In genomic region chr4:118962540-118962939, GRCh38 we compare ENCODE assay signal across 17 cellular contexts.
DNase-seq lines count a peak whose midpoint lies in the region; ATAC-seq and TF ChIP-seq lines count a peak whose summit lies in the region.
"Had no signal": no experiment of that assay in that cellular context is flagged by ENCODE, and none has a peak within 500 bp of the region (broad histone marks: within the 10 kb centered on the region; RNA-seq: fewer than 3 reads in every experiment).

No MANE protein-coding gene starts in this region.

- DNase-seq in AG10803 (ENCODE audit: low read depth) (peak; percentile 36), ascending aorta (ENCODE audit: low spot score in 2 of 2) (no peak), thoracic aorta (ENCODE audit: low spot score) (no peak), NCI-H1417 (lab: John Stamatoyannopoulos, UW) (no peak), NCI-H1436 treated with DMSO at 0.1 percent for 48 hours (lab: John Stamatoyannopoulos, UW) (no peak)
- no peak for DNase-seq in activated CD4-positive, alpha-beta T cell treated with anti-CD3 and anti-CD28 coated beads, Interleukin-2, amount 10 ng/mL, durations not matched to agents 24 days and 14 days
- DNase-seq: GF-D8, HFFc6, KG1, NCI-H146, NCI-H524, Peyer's patch, SHP77 had no signal

- intact Hi-C loops in ascending aorta (cut with DNase I): no loop called here
- intact Hi-C loops in activated CD4-positive, alpha-beta T cell treated with anti-CD3 and anti-CD28 coated beads, Interleukin-2, amount 10 ng/mL, durations not matched to agents 24 days and 14 days (cut with micrococcal nuclease): no loop called here

- TF ChIP-seq CTCF in AG10803 (conservative IDR thresholded peaks at IDR 0.05; ENCODE audit: low read length): no peak
- TF ChIP-seq CTCF in ascending aorta (IDR thresholded peaks at IDR 0.05): no peak
- TF ChIP-seq CTCF in thoracic aorta (IDR thresholded peaks at IDR 0.05): no peak

- H3K4me1 ChIP-seq in ascending aorta (peaks cover 16 to 54% of the 10 kb centered on the region in 2 donors), muscle layer of colon (ENCODE audit: insufficient read depth, low read length) (peaks cover 76% of the 10 kb centered on the region), thoracic aorta (ENCODE audit: control insufficient read depth in 1 of 2, low read depth in 2 of 2) (peaks cover 45 to 97% of the 10 kb centered on the region in 2 donors)
- H3K4me1 ChIP-seq: A549 had no signal

- no peak overlapping the region for H3K9ac ChIP-seq in muscle layer of colon (ENCODE audit: low read length)

- no peak overlapping the region for H3K4me3 Mint-ChIP-seq in activated CD4-positive, alpha-beta T cell treated with anti-CD3 and anti-CD28 coated beads, Interleukin-2, amount 10 ng/mL, durations not matched to agents 24 days and 14 days
- H3K4me3 Mint-ChIP-seq: HFFc6 had no signal

- H3K27ac ChIP-seq in ascending aorta: peak overlapping the region; percentile 76 to 79
- H3K27ac ChIP-seq in muscle layer of colon (ENCODE audit: low read depth, low read length): peak overlapping the region; percentile 12
- peak overlapping the region; percentile 84 to 87 for H3K27ac ChIP-seq in thoracic aorta
- H3K27ac ChIP-seq: A549, C4-2B had no signal

- H3K36me3 ChIP-seq in ascending aorta: no peaks in the 10 kb centered on the region
- H3K36me3 ChIP-seq in muscle layer of colon (ENCODE audit: insufficient read depth, low read length): peaks cover 8% of the 10 kb centered on the region
- H3K36me3 ChIP-seq in thoracic aorta: no peaks in the 10 kb centered on the region
- H3K36me3 ChIP-seq: Peyer's patch had no signal

- ATAC-seq in thoracic aorta (ENCODE audit: insufficient number of reproducible peaks, low FRiP score, low read depth): peak; percentile 55
- ATAC-seq: A549, HepG2 had no signal

- H3K4me3 ChIP-seq in AG10803 (ENCODE audit: low read length) (no peak overlapping the region), ascending aorta (no peak overlapping the region), muscle layer of colon (ENCODE audit: low read depth in 1 of 2, low read length in 2 of 2) (no peak overlapping the region), thoracic aorta (no peak overlapping the region)
- H3K4me3 ChIP-seq: A549, Peyer's patch had no signal

- no peaks in the 10 kb centered on the region for H3K36me3 Mint-ChIP-seq in activated CD4-positive, alpha-beta T cell treated with anti-CD3 and anti-CD28 coated beads, Interleukin-2, amount 10 ng/mL, durations not matched to agents 24 days and 14 days (ENCODE audit: low read depth)

- H3K9me3 Mint-ChIP-seq in activated CD4-positive, alpha-beta T cell treated with anti-CD3 and anti-CD28 coated beads, Interleukin-2, amount 10 ng/mL, durations not matched to agents 24 days and 14 days: no peaks in the 10 kb centered on the region
- H3K9me3 Mint-ChIP-seq: HFFc6 had no signal

- no peaks in the 10 kb centered on the region for H3K27me3 ChIP-seq in ascending aorta
- no peaks in the 10 kb centered on the region for H3K27me3 ChIP-seq in muscle layer of colon (ENCODE audit: control insufficient read depth in 1 of 2, insufficient read depth in 2 of 2, low read length in 2 of 2)
- H3K27me3 ChIP-seq in thoracic aorta (replicated peaks; ENCODE audit: insufficient read depth): no peaks in the 10 kb centered on the region
- H3K27me3 ChIP-seq: Peyer's patch had no signal

- H3K4me1 Mint-ChIP-seq in activated CD4-positive, alpha-beta T cell treated with anti-CD3 and anti-CD28 coated beads, Interleukin-2, amount 10 ng/mL, durations not matched to agents 24 days and 14 days: peaks cover under 1% of the 10 kb centered on the region

- H3K9me3 ChIP-seq in ascending aorta: no peaks in the 10 kb centered on the region
- H3K9me3 ChIP-seq in muscle layer of colon (ENCODE audit: low read length): no peaks in the 10 kb centered on the region
- no peaks in the 10 kb centered on the region for H3K9me3 ChIP-seq in thoracic aorta
- H3K9me3 ChIP-seq: A549, Peyer's patch had no signal

- H3K27ac Mint-ChIP-seq in activated CD4-positive, alpha-beta T cell treated with anti-CD3 and anti-CD28 coated beads, Interleukin-2, amount 10 ng/mL, durations not matched to agents 24 days and 14 days: no peak overlapping the region
- H3K27ac Mint-ChIP-seq: HFFc6 had no signal

- peaks cover 11% of the 10 kb centered on the region for H3K27me3 Mint-ChIP-seq in activated CD4-positive, alpha-beta T cell treated with anti-CD3 and anti-CD28 coated beads, Interleukin-2, amount 10 ng/mL, durations not matched to agents 24 days and 14 days

Comparison
In these comparisons a context has a peak if more than half of its experiments do, and no peak if none do; other contexts are left out.
1. H3K27ac ChIP-seq: peak in every context shown above with its lines; median percentile 86 in thoracic aorta; 78 in ascending aorta; 12 in muscle layer of colon.